18 cellular contexts compared by ENCODE assay signal in the genomic region with DNA sequence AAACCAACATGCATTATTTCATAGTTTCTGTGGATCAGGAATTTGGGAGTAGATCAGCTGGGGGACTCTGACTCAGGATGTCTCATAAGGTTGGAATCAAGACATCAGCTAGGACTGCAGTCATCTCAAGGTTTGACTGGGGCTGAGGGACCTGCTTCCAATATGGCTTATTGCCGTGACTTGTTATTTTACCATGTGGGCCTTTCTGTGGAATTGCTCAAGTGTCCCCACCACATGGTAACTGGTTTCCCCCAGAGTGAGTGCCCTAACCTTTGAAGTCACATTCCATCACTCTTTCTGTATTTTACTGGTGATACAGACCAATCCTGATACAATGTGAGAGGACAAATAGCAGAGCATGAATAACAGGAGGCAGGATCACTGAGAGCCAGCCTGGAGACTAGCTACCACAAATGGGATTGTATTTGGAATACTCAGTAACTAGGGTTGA.
DNase-seq lines count a peak whose midpoint lies in the region; ATAC-seq, FAIRE-seq and TF ChIP-seq lines count a peak whose summit lies in the region.
"Had no signal": no experiment of that assay in that cellular context is flagged by ENCODE, and none has a peak within 500 bp of the region (broad histone marks: within the 10 kb centered on the region; RNA-seq: fewer than 3 reads in every experiment).

No MANE protein-coding gene starts in this region.

- peak overlapping the region; percentile 83 for H3K27ac Mint-ChIP-seq in astrocyte (ENCODE audit: unreplicated experiment)
- H3K27ac Mint-ChIP-seq in CD8-positive, alpha-beta memory T cell = no peak overlapping the region
- H3K27ac Mint-ChIP-seq: activated T-cell treated with anti-CD3 and anti-CD28 coated beads, Interleukin-2, amount 50 U/mL, for 24 hours; GM23338 had no signal

- no peaks in the 10 kb centered on the region for H3K36me3 Mint-ChIP-seq in astrocyte (ENCODE audit: low read depth, unreplicated experiment)
- H3K36me3 Mint-ChIP-seq in CD8-positive, alpha-beta memory T cell = no peaks in the 10 kb centered on the region

- FAIRE-seq in astrocyte (lab: Jason Lieb, UNC) = peak; percentile 91
- FAIRE-seq in keratinocyte (lab: Jason Lieb, UNC) = peak; percentile 93

- H3K27ac ChIP-seq in IMR-90 (ENCODE audit: insufficient read depth, low read length) (peak overlapping the region; percentile 58), astrocyte (ENCODE audit: low read depth, low read length) (peak overlapping the region; percentile 70), keratinocyte (ENCODE audit: control insufficient read depth, insufficient read depth, low read length) (peak overlapping the region; percentile 72), coronary artery (no peak overlapping the region)
- no peak overlapping the region for H3K27ac ChIP-seq in CD8-positive, alpha-beta memory T cell (ENCODE audit: low read depth, low read length)
- H3K27ac ChIP-seq: BLaER1, gastrocnemius medialis, sigmoid colon, transverse colon had no signal

- H3K4me3 Mint-ChIP-seq in astrocyte (ENCODE audit: unreplicated experiment) = no peak overlapping the region
- no peak overlapping the region for H3K4me3 Mint-ChIP-seq in CD8-positive, alpha-beta memory T cell
- H3K4me3 Mint-ChIP-seq: activated T-cell treated with anti-CD3 and anti-CD28 coated beads, Interleukin-2, amount 50 U/mL, for 24 hours; GM23338 had no signal

- TF ChIP-seq RAD21 in IMR-90 (IDR thresholded peaks at IDR 0.05; ENCODE audit: low read length) = peak; percentile 14; the same call in 1 of the 2 replicates

- peak overlapping the region; percentile 63 for H3K56ac ChIP-seq in IMR-90 (ENCODE audit: extremely low read depth, insufficient read depth, low read length)

- peak overlapping the region; percentile 85 for H3K4ac ChIP-seq in IMR-90 (ENCODE audit: low read depth, low read length)

- peak overlapping the region; percentile 59 for H2AK9ac ChIP-seq in IMR-90 (replicated peaks; ENCODE audit: low read depth, low read length, poor library complexity)

- H2AK5ac ChIP-seq in IMR-90 (ENCODE audit: low read depth, low read length) = peak overlapping the region; percentile 76

- peak overlapping the region; percentile 89 for H2BK120ac ChIP-seq in IMR-90 (ENCODE audit: low read depth, low read length)

- no peaks in the 10 kb centered on the region for H4K20me1 ChIP-seq in IMR-90 (ENCODE audit: insufficient read depth, low read length)
- no peaks in the 10 kb centered on the region for H4K20me1 ChIP-seq in astrocyte (ENCODE audit: insufficient read depth, low read length)
- no peaks in the 10 kb centered on the region for H4K20me1 ChIP-seq in keratinocyte (ENCODE audit: control insufficient read depth, extremely low read depth, insufficient read depth, low read length)
- H4K20me1 ChIP-seq: BLaER1 had no signal

- H3K23ac ChIP-seq in IMR-90 (ENCODE audit: low read depth, low read length) = 0 out of 2 replicates have a peak overlapping the region, but pooled peaks have one; percentile 55

- WGBS in IMR-90 (ENCODE audit: extremely low coverage in 2 of 2, insufficient read length in 1 of 2), 2 experiments = no CpG with 5 or more reads among the region's 1 CpG

- H2BK5ac ChIP-seq in IMR-90 (ENCODE audit: low read depth, low read length, poor library complexity, severe bottlenecking) = peak overlapping the region; percentile 96

- intact Hi-C loops in IMR-90 (cut with micrococcal nuclease) = no loop called here
- intact Hi-C loops in left cardiac atrium (cut with DNase I) = no loop called here

- H4K8ac ChIP-seq in IMR-90 (ENCODE audit: low read depth in 2 of 2, low read length in 2 of 2) = peak overlapping the region; percentile 48 to 77

- H4K5ac ChIP-seq in IMR-90 (ENCODE audit: low read depth, low read length) = peak overlapping the region; percentile 56; the same call in 1 of the 2 replicates

- no peaks in the 10 kb centered on the region; the same call in 1 of the 2 replicates for H3K9me3 ChIP-seq in IMR-90 (ENCODE audit: control insufficient read depth, insufficient read depth, low read length)
- no peaks in the 10 kb centered on the region for H3K9me3 ChIP-seq in astrocyte (ENCODE audit: insufficient read depth, low read depth, low read length)
- peaks cover 2% of the 10 kb centered on the region for H3K9me3 ChIP-seq in keratinocyte (ENCODE audit: control insufficient read depth, low read depth, low read length)
- no peaks in the 10 kb centered on the region for H3K9me3 ChIP-seq in CD8-positive, alpha-beta memory T cell (ENCODE audit: low read length)
- H3K9me3 ChIP-seq: BLaER1, sigmoid colon, transverse colon had no signal

- ATAC-seq in IMR-90 (ENCODE audit: low read depth) (peak; percentile 92), left cardiac atrium (no peak)
- ATAC-seq: gastrocnemius medialis, GM23338 had no signal

- peak overlapping the region; percentile 72 for H4K91ac ChIP-seq in IMR-90 (ENCODE audit: insufficient read depth, low read depth, low read length)

- H3K4me3 ChIP-seq in IMR-90 (ENCODE audit: insufficient read depth, low read depth, low read length) (no peak overlapping the region), astrocyte (ENCODE audit: insufficient read depth, low read depth, low read length) (no peak overlapping the region), keratinocyte (ENCODE audit: control insufficient read depth in 2 of 3, extremely low read depth in 1 of 3, insufficient read depth in 2 of 3, low read depth in 1 of 3, low read length in 3 of 3) (no peak overlapping the region), coronary artery (no peak overlapping the region)
- no peak overlapping the region for H3K4me3 ChIP-seq in CD8-positive, alpha-beta memory T cell (ENCODE audit: low read length)
- H3K4me3 ChIP-seq: BLaER1, gastrocnemius medialis, GM23338, sigmoid colon, transverse colon had no signal

- no peaks in the 10 kb centered on the region for H3K27me3 ChIP-seq in IMR-90 (ENCODE audit: control insufficient read depth, insufficient read depth, low read length)
- H3K27me3 ChIP-seq in astrocyte (ENCODE audit: insufficient read depth, low read length) = no peaks in the 10 kb centered on the region
- no peaks in the 10 kb centered on the region for H3K27me3 ChIP-seq in keratinocyte (ENCODE audit: control insufficient read depth, extremely low read depth, insufficient read depth, low read length)
- no peaks in the 10 kb centered on the region for H3K27me3 ChIP-seq in CD8-positive, alpha-beta memory T cell (ENCODE audit: insufficient read depth, low read length, poor library complexity, severe bottlenecking)
- H3K27me3 ChIP-seq: BLaER1, gastrocnemius medialis, sigmoid colon, transverse colon had no signal

- no peaks in the 10 kb centered on the region for H3K36me3 ChIP-seq in IMR-90 (ENCODE audit: control insufficient read depth, insufficient read depth, low read length)
- H3K36me3 ChIP-seq in astrocyte (ENCODE audit: insufficient read depth, low read length) = no peaks in the 10 kb centered on the region
- no peaks in the 10 kb centered on the region for H3K36me3 ChIP-seq in keratinocyte (ENCODE audit: control insufficient read depth in 2 of 2, extremely low read depth in 1 of 2, insufficient read depth in 2 of 2, low read length in 2 of 2)
- no peaks in the 10 kb centered on the region for H3K36me3 ChIP-seq in CD8-positive, alpha-beta memory T cell (ENCODE audit: insufficient read depth, low read length)
- H3K36me3 ChIP-seq: BLaER1, gastrocnemius medialis, sigmoid colon, transverse colon had no signal

- H3K27me3 Mint-ChIP-seq in astrocyte (ENCODE audit: low read depth, unreplicated experiment) = no peaks in the 10 kb centered on the region
- peaks cover 1 to 3% of the 10 kb centered on the region in 2 donors for H3K27me3 Mint-ChIP-seq in CD8-positive, alpha-beta memory T cell
- H3K27me3 Mint-ChIP-seq: activated T-cell treated with anti-CD3 and anti-CD28 coated beads, Interleukin-2, amount 50 U/mL, for 24 hours had no signal

- CTCF ChIA-PET in IMR-90 (lab: Yijun Ruan, JAX) = no interaction called here
- CTCF ChIA-PET in CD8-positive, alpha-beta memory T cell (lab: Charles Lee) = no interaction called here

- H3K9ac ChIP-seq in IMR-90 (ENCODE audit: low read depth, low read length) (no peak overlapping the region; the same call in 1 of the 2 replicates), astrocyte (ENCODE audit: low read length) (no peak overlapping the region), keratinocyte (ENCODE audit: control insufficient read depth, extremely low read depth, insufficient read depth, low read length) (peak overlapping the region; percentile 22)
- H3K9ac ChIP-seq: BLaER1 had no signal

- BruUV-seq in IMR-90 (replicated peaks; lab: Mats Ljungman, UMichigan) = no TSS peak

- peak overlapping the region; percentile 87 for H2BK20ac ChIP-seq in IMR-90 (ENCODE audit: low read depth, low read length)

- in situ Hi-C loops in IMR-90 (cut with MboI; ENCODE audit: low sequenced_read_pairs) = no loop called here

- peaks cover 3% of the 10 kb centered on the region; the same call in 1 of the 2 replicates for H3K9me1 ChIP-seq in IMR-90 (ENCODE audit: insufficient read depth, low read length)
- no peaks in the 10 kb centered on the region for H3K9me1 ChIP-seq in keratinocyte (ENCODE audit: control insufficient read depth, extremely low read depth, insufficient read depth, low read length)

- H3K79me1 ChIP-seq in IMR-90 (ENCODE audit: low read depth in 1 of 2, low read length in 2 of 2) = peaks cover 4% of the 10 kb centered on the region in 2 experiments; a peak in 2 of 4 replicates

- TF ChIP-seq CTCF in IMR-90 (conservative IDR thresholded peaks at IDR 0.05; ENCODE audit: low read depth, low read length) (no peak), astrocyte (IDR thresholded peaks at IDR 0.05; ENCODE audit: insufficient read depth, low read depth, low read length) (no peak), keratinocyte (optimal IDR thresholded peaks at IDR 0.05 in 1 of 3, IDR thresholded peaks at IDR 0.05 in 1 of 3, conservative IDR thresholded peaks at IDR 0.05 in 1 of 3; ENCODE audit: extremely low read depth in 1 of 3, insufficient read depth in 2 of 3, low read length in 3 of 3) (no peak), coronary artery (IDR thresholded peaks at IDR 0.05) (no peak)

- H3K4me2 ChIP-seq in IMR-90 (ENCODE audit: low read depth, low read length) (peak overlapping the region; percentile 52; the same call in 1 of the 2 replicates), astrocyte (ENCODE audit: low read length) (peak overlapping the region; percentile 25), keratinocyte (ENCODE audit: control insufficient read depth, extremely low read depth, insufficient read depth, low read depth, low read length) (peak overlapping the region; percentile 49)
- H3K4me2 ChIP-seq: BLaER1, GM23338 had no signal

- H3K4me1 Mint-ChIP-seq in astrocyte (ENCODE audit: low read depth, unreplicated experiment) = peaks cover 13% of the 10 kb centered on the region
- H3K4me1 Mint-ChIP-seq in CD8-positive, alpha-beta memory T cell = no peaks in the 10 kb centered on the region
- H3K4me1 Mint-ChIP-seq: GM23338 had no signal

- POLR2A ChIA-PET in IMR-90 (lab: Charles Lee; ENCODE audit: unreplicated experiment) = no interaction called here
- POLR2A ChIA-PET in CD8-positive, alpha-beta memory T cell (lab: Charles Lee) = no interaction called here

- peak overlapping the region; percentile 90; the same call in 1 of the 2 replicates for H3K18ac ChIP-seq in IMR-90 (ENCODE audit: low read depth, low read length)

- H3K9me3 Mint-ChIP-seq in astrocyte (ENCODE audit: unreplicated experiment) = peaks cover 4% of the 10 kb centered on the region
- H3K9me3 Mint-ChIP-seq in CD8-positive, alpha-beta memory T cell = no peaks in the 10 kb centered on the region
- H3K9me3 Mint-ChIP-seq: activated T-cell treated with anti-CD3 and anti-CD28 coated beads, Interleukin-2, amount 50 U/mL, for 24 hours; GM23338 had no signal

- H3K79me2 ChIP-seq in astrocyte (ENCODE audit: insufficient read depth, low read length) = no peaks in the 10 kb centered on the region
- no peaks in the 10 kb centered on the region for H3K79me2 ChIP-seq in keratinocyte (ENCODE audit: control insufficient read depth, insufficient read depth, low read length)

- peak overlapping the region; percentile 80 for H3K14ac ChIP-seq in IMR-90 (replicated peaks; ENCODE audit: low read depth, low read length)

- H2AFZ ChIP-seq in IMR-90 (replicated peaks; ENCODE audit: low read length, poor library complexity) (peak overlapping the region; percentile 90), astrocyte (ENCODE audit: low read depth, low read length) (peak overlapping the region; percentile 44), keratinocyte (ENCODE audit: control insufficient read depth, low read length) (peak overlapping the region; percentile 69)
- H2AFZ ChIP-seq: GM23338 had no signal

- no peak for TF ChIP-seq POLR2A in IMR-90 (IDR thresholded peaks at IDR 0.05; ENCODE audit: low read depth, low read length)

- peak; percentile 47 for DNase-seq in AG08396 (ENCODE audit: low spot score)
- DNase-seq in IMR-90 = peak; percentile 89
- peak; percentile 84 for DNase-seq in astrocyte (ENCODE audit: low read depth)
- DNase-seq in keratinocyte (ENCODE audit: low read depth, low spot score) = no peak
- DNase-seq in GM19238 (ENCODE audit: insufficient read length, low spot score) = no peak
- DNase-seq in left cardiac atrium = no peak
- no peak for DNase-seq in coronary artery (ENCODE audit: low spot score)
- no peak for DNase-seq in CD8-positive, alpha-beta memory T cell
- DNase-seq: activated T-cell treated with anti-CD3 and anti-CD28 coated beads, Interleukin-2, amount 50 U/mL, for 24 hours; amygdala; DMS53; gastrocnemius medialis; SHP77 treated with DMSO at 0.1 percent for 48 hours; sigmoid colon; stimulated activated CD4-positive, alpha-beta T cell treated with anti-CD3 and anti-CD28 coated beads, Interleukin-4, amount 100 ng/mL, for 4 hours; transverse colon had no signal

- peak overlapping the region; percentile 90; the same call in 2 of the 3 replicates for H2BK15ac ChIP-seq in IMR-90 (ENCODE audit: low read depth, low read length)

- dilution Hi-C loops in IMR-90 (cut with HindIII; ENCODE audit: low sequenced_read_pairs, unreplicated experiment) (no loop called here), keratinocyte (cut with MboI; ENCODE audit: extremely low pct_ligation_motif_present, low sequenced_read_pairs) (no loop called here)

- H3K4me1 ChIP-seq in IMR-90 (ENCODE audit: control insufficient read depth, insufficient read depth, low read length) (peaks cover 6% of the 10 kb centered on the region), astrocyte (ENCODE audit: insufficient read depth, low read length) (peaks cover 10% of the 10 kb centered on the region), keratinocyte (ENCODE audit: control insufficient read depth, extremely low read depth, insufficient read depth, low read length) (peaks cover 47% of the 10 kb centered on the region)
- H3K4me1 ChIP-seq in CD8-positive, alpha-beta memory T cell (ENCODE audit: insufficient read depth, low read length) = no peaks in the 10 kb centered on the region
- H3K4me1 ChIP-seq: BLaER1, gastrocnemius medialis, transverse colon had no signal

Comparison
In these comparisons a context has a peak if more than half of its experiments do, and no peak if none do; other contexts are left out.
1. DNase-seq: peak in AG08396 (single experiment), IMR-90 (single experiment) and astrocyte (single experiment); none in keratinocyte (single experiment), GM19238 (single experiment), left cardiac atrium (single experiment), coronary artery (single experiment) and CD8-positive, alpha-beta memory T cell (0 of 5).
2. H3K27ac ChIP-seq: peak in IMR-90 (single experiment), astrocyte (single experiment) and keratinocyte (single experiment); none in coronary artery (0 of 2) and CD8-positive, alpha-beta memory T cell (single experiment).
3. Peak in every context shown above with its lines, with median percentiles within 50 percentile points of each other: H2AFZ ChIP-seq and H3K4me2 ChIP-seq.